ENCODE assay signal across 25 cellular contexts in the genomic region with DNA sequence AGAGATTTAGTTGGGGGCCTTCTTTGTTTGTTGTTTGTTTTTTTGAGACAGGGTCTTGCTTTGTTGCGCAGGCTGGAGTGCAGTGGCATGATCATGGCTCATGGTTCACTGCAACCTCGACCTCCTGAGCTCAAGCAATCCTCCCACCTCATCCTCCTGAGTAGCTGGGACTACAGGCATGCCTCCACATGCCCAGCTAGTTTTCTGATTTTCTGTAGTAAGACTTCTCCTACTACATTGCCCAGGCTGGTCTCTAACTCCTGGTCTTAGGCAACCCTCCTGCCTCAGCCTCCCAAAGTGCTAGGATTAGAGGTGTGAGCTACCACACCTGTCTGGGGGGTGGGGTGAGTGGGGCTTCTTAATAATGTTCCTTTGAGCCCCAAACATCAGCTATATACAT.
"Had no signal": no experiment of that assay in that cellular context is flagged by ENCODE, and none has a peak within 500 bp of the region (broad histone marks: within the 10 kb centered on the region; RNA-seq: fewer than 3 reads in every experiment).

No MANE protein-coding gene starts in this region.

- H3K4me1 ChIP-seq: body of pancreas, heart right ventricle, right lobe of liver had no signal

- H3K27ac ChIP-seq: body of pancreas, heart right ventricle, neural progenitor cell, right lobe of liver, tibial nerve had no signal

- H3K4me3 ChIP-seq: body of pancreas, heart right ventricle, neural progenitor cell, right lobe of liver, tibial nerve had no signal

- H3K4me1 Mint-ChIP-seq: activated CD8-positive, alpha-beta memory T cell treated with anti-CD3 and anti-CD28 coated beads, Interleukin-2, amount 10 ng/mL, durations not matched to agents 7 days and 5 days; naive thymus-derived CD8-positive, alpha-beta T cell; T-helper 17 cell had no signal

- H3K27me3 Mint-ChIP-seq: activated CD8-positive, alpha-beta memory T cell treated with anti-CD3 and anti-CD28 coated beads, Interleukin-2, amount 10 ng/mL, durations not matched to agents 7 days and 5 days; activated naive CD8-positive, alpha-beta T cell; effector memory CD8-positive, alpha-beta T cell; naive thymus-derived CD8-positive, alpha-beta T cell; T-helper 17 cell had no signal

- DNase-seq: activated CD4-positive, alpha-beta T cell treated with anti-CD3 and anti-CD28 coated beads for 1 hour; activated CD4-positive, alpha-beta T cell treated with anti-CD3 and anti-CD28 coated beads, Interleukin-2, amount 50 U/mL, for 1 hour; activated CD8-positive, alpha-beta memory T cell treated with anti-CD3 and anti-CD28 coated beads, Interleukin-2, amount 10 ng/mL, durations not matched to agents 7 days and 5 days; activated CD8-positive, alpha-beta T cell treated with anti-CD3 and anti-CD28 coated beads, Interleukin-2, amount 10 ng/mL, durations not matched to agents 7 days and 5 days; activated naive CD4-positive, alpha-beta T cell treated with Interleukin-2 at 50 U/mL for 16 hours; activated T-cell treated with anti-CD3 and anti-CD28 coated beads, Interleukin-2, amount 50 U/mL, for 48 hours; anterior cingulate cortex; body of pancreas; cortex of kidney; effector memory CD8-positive, alpha-beta T cell; foreskin melanocyte; heart right ventricle; left cardiac atrium; naive thymus-derived CD8-positive, alpha-beta T cell; posterior cingulate gyrus; right lobe of liver; stimulated activated CD4-positive, alpha-beta T cell treated with anti-CD3 and anti-CD28 coated beads, Interleukin-2, amount 100 ng/mL, for 48 hours; stimulated activated naive CD4-positive, alpha-beta T cell treated with Interleukin-2 at 50 U/mL for 16 hours; T-helper 17 cell had no signal

- H3K27ac Mint-ChIP-seq: activated CD8-positive, alpha-beta memory T cell treated with anti-CD3 and anti-CD28 coated beads, Interleukin-2, amount 10 ng/mL, durations not matched to agents 7 days and 5 days; activated CD8-positive, alpha-beta T cell treated with anti-CD3 and anti-CD28 coated beads, Interleukin-2, amount 10 ng/mL, durations not matched to agents 7 days and 5 days; activated naive CD8-positive, alpha-beta T cell; effector memory CD8-positive, alpha-beta T cell; naive thymus-derived CD8-positive, alpha-beta T cell; neural progenitor cell; T-helper 17 cell; WTC11 had no signal

- H3K9me3 ChIP-seq: body of pancreas, heart right ventricle, right lobe of liver, tibial nerve had no signal

- H3K9me3 Mint-ChIP-seq: neural progenitor cell, WTC11 had no signal

- ATAC-seq: activated CD8-positive, alpha-beta memory T cell treated with anti-CD3 and anti-CD28 coated beads, Interleukin-2, amount 10 ng/mL, durations not matched to agents 7 days and 5 days; activated CD8-positive, alpha-beta T cell treated with anti-CD3 and anti-CD28 coated beads, Interleukin-2, amount 10 ng/mL, durations not matched to agents 7 days and 5 days; body of pancreas; effector memory CD8-positive, alpha-beta T cell; esophagus mucosa; heart right ventricle; left cardiac atrium; naive thymus-derived CD8-positive, alpha-beta T cell; right lobe of liver; SK-N-SH treated with all-trans-retinoic acid at 6 μM for 48 hours; T-helper 17 cell had no signal

- H3K9ac ChIP-seq: neural progenitor cell had no signal

- H3K4me3 Mint-ChIP-seq: activated CD8-positive, alpha-beta memory T cell treated with anti-CD3 and anti-CD28 coated beads, Interleukin-2, amount 10 ng/mL, durations not matched to agents 7 days and 5 days; activated CD8-positive, alpha-beta T cell treated with anti-CD3 and anti-CD28 coated beads, Interleukin-2, amount 10 ng/mL, durations not matched to agents 7 days and 5 days; activated naive CD8-positive, alpha-beta T cell; effector memory CD8-positive, alpha-beta T cell; naive thymus-derived CD8-positive, alpha-beta T cell; neural progenitor cell; T-helper 17 cell; WTC11 had no signal

- H2AFZ ChIP-seq: neural progenitor cell had no signal

- H3K36me3 Mint-ChIP-seq: activated CD8-positive, alpha-beta memory T cell treated with anti-CD3 and anti-CD28 coated beads, Interleukin-2, amount 10 ng/mL, durations not matched to agents 7 days and 5 days; activated naive CD8-positive, alpha-beta T cell; naive thymus-derived CD8-positive, alpha-beta T cell; neural progenitor cell; WTC11 had no signal

- H3K27me3 ChIP-seq: body of pancreas, heart right ventricle, neural progenitor cell, right lobe of liver, tibial nerve had no signal

- H3K36me3 ChIP-seq: neural progenitor cell, right lobe of liver had no signal
